Comparison of ENCODE assay signal across 21 cellular contexts in the genomic region with DNA sequence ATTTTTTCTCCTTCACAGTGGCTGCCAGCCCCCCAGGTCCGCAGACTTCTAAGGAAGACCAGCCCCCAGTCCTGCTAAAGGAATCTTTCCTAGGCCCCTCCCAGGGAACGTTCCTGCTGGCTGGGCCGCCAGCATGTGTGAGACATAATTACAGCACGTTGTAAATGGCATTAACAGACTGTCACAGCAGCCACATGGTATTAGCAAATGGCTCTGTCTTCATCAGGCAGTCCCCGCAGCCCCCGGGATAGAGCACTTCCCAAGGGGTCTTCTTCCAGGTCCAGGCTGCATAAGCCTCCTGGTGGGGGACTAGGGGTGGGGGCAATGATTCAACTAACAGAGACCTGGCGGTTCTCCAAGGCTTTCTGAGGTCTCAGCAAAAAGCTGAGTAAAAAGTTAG. TPM values are rescaled to one million over a fixed set of nuclear protein-coding genes. Genes with fewer than 3 reads are reported as not detected.
DNase-seq lines count a peak whose midpoint lies in the region; TF ChIP-seq lines count a peak whose summit lies in the region.
"Had no signal": no experiment of that assay in that cellular context is flagged by ENCODE, and none has a peak within 500 bp of the region (broad histone marks: within the 10 kb centered on the region; RNA-seq: fewer than 3 reads in every experiment).

No MANE protein-coding gene starts in this region.

- no peaks in the 10 kb centered on the region for H3K9me3 ChIP-seq in neural cell (ENCODE audit: low read length)
- H3K9me3 ChIP-seq: Caco-2, testis had no signal

- H3K27me3 Mint-ChIP-seq in CD14-positive monocyte (ENCODE audit: low read depth in 3 of 3) = peaks cover 8 to 23% (median 14%) of the 10 kb centered on the region in 3 donors

- H3K79me2 ChIP-seq in neural cell (replicated peaks; ENCODE audit: insufficient read depth, low read length) = no peaks in the 10 kb centered on the region

- H4K20me1 ChIP-seq in neural cell (ENCODE audit: insufficient read depth) = no peaks in the 10 kb centered on the region

- H3K27ac ChIP-seq in neural cell (ENCODE audit: low read length) = no peak overlapping the region

- TF ChIP-seq CTCF in CD14-positive monocyte (IDR thresholded peaks at IDR 0.05) = no peak
- TF ChIP-seq CTCF in neural cell (IDR thresholded peaks at IDR 0.05; ENCODE audit: poor library complexity, severe bottlenecking) = no peak

- no peaks in the 10 kb centered on the region for H3K36me3 ChIP-seq in neural cell (ENCODE audit: insufficient read depth, low read length)

- H3K36me3 Mint-ChIP-seq in CD14-positive monocyte = no peaks in the 10 kb centered on the region
- H3K36me3 Mint-ChIP-seq: activated naive CD4-positive, alpha-beta T cell treated with anti-CD3 and anti-CD28 coated beads, Interleukin-2, amount 10 ng/mL, durations not matched to agents 7 days and 5 days; stimulated activated effector memory CD8-positive, alpha-beta T cell treated with anti-CD3 and anti-CD28 coated beads, Interleukin-12 subunit alpha, Interleukin-12 subunit beta, amount 100 ng/mL, for 72 hours had no signal

- no peak overlapping the region for H3K4me3 Mint-ChIP-seq in CD14-positive monocyte
- H3K4me3 Mint-ChIP-seq: activated naive CD4-positive, alpha-beta T cell treated with anti-CD3 and anti-CD28 coated beads, Interleukin-2, amount 10 ng/mL, durations not matched to agents 7 days and 5 days; effector memory CD8-positive, alpha-beta T cell; stimulated activated effector memory CD8-positive, alpha-beta T cell treated with anti-CD3 and anti-CD28 coated beads, Interleukin-12 subunit alpha, Interleukin-12 subunit beta, amount 100 ng/mL, for 72 hours had no signal

- H3K9ac ChIP-seq in neural cell (ENCODE audit: low read length) = no peak overlapping the region

- no peaks in the 10 kb centered on the region for H3F3A ChIP-seq in neural cell (ENCODE audit: insufficient read depth, low read length, poor library complexity, severe bottlenecking)

- no peak for TF ChIP-seq RAD21 in neural cell (conservative IDR thresholded peaks at IDR 0.05)

- peak overlapping the region; percentile 46 for H3K4me3 ChIP-seq in neural cell (ENCODE audit: low read length)
- H3K4me3 ChIP-seq: testis had no signal

- H3K9me3 Mint-ChIP-seq in CD14-positive monocyte = peaks cover 0 to 2% (median 0%) of the 10 kb centered on the region in 7 donors
- H3K9me3 Mint-ChIP-seq: activated naive CD4-positive, alpha-beta T cell treated with anti-CD3 and anti-CD28 coated beads, Interleukin-2, amount 10 ng/mL, durations not matched to agents 7 days and 5 days; effector memory CD8-positive, alpha-beta T cell; stimulated activated effector memory CD8-positive, alpha-beta T cell treated with anti-CD3 and anti-CD28 coated beads, Interleukin-12 subunit alpha, Interleukin-12 subunit beta, amount 100 ng/mL, for 72 hours had no signal

- intact Hi-C loops in CD14-positive monocyte (cut with micrococcal nuclease) = no loop called here

- peak; percentile 14 for DNase-seq in CD14-positive monocyte (ENCODE audit: low spot score)
- DNase-seq in NCI-H2081 (lab: John Stamatoyannopoulos, UW) = peak; percentile 46 to 85
- DNase-seq in SK-N-DZ (ENCODE audit: low spot score) = peak; percentile 49
- no peak for DNase-seq in cerebellar cortex (ENCODE audit: low spot score)
- DNase-seq in activated T-cell treated with anti-CD3 and anti-CD28 coated beads for 4 hours = no peak
- DNase-seq in hepatic stellate cell (ENCODE audit: low spot score) = no peak
- DNase-seq: activated CD4-positive, alpha-beta T cell treated with anti-CD3 and anti-CD28 coated beads, Interleukin-2, amount 50 U/mL, for 48 hours; activated naive CD4-positive, alpha-beta T cell treated with anti-CD3 and anti-CD28 coated beads, Interleukin-2, amount 10 ng/mL, durations not matched to agents 7 days and 5 days; activated T-cell treated with anti-CD3 and anti-CD28 coated beads, Interleukin-2, amount 50 U/mL, for 1 hour; aorta; Caco-2; cerebellar nuclear complex; effector memory CD8-positive, alpha-beta T cell; GOT3; NCI-H1092 treated with DMSO at 0.1 percent for 48 hours; NCI-H510A; OCI-M1; SHP77 treated with DMSO at 0.1 percent for 48 hours had no signal

- peak; percentile 20 for TF ChIP-seq EP300 in neural cell (conservative IDR thresholded peaks at IDR 0.05; ENCODE audit: poor library complexity, severe bottlenecking)

- H3K4me2 ChIP-seq in neural cell (ENCODE audit: low read length) = peak overlapping the region; percentile 33

- H3K27me3 ChIP-seq in neural cell (ENCODE audit: insufficient read depth, low read depth, low read length) = no peaks in the 10 kb centered on the region
- H3K27me3 ChIP-seq: testis had no signal

- H2AFZ ChIP-seq in neural cell (ENCODE audit: low read depth, low read length) = no peak overlapping the region

- H3K9me2 ChIP-seq in neural cell (ENCODE audit: insufficient read depth, low read length) = no peaks in the 10 kb centered on the region

- H3K4me1 Mint-ChIP-seq in CD14-positive monocyte = peaks cover 7% of the 10 kb centered on the region
- H3K4me1 Mint-ChIP-seq: activated naive CD4-positive, alpha-beta T cell treated with anti-CD3 and anti-CD28 coated beads, Interleukin-2, amount 10 ng/mL, durations not matched to agents 7 days and 5 days; stimulated activated effector memory CD8-positive, alpha-beta T cell treated with anti-CD3 and anti-CD28 coated beads, Interleukin-12 subunit alpha, Interleukin-12 subunit beta, amount 100 ng/mL, for 72 hours had no signal

- H3K27ac Mint-ChIP-seq in CD14-positive monocyte = no peak overlapping the region
- H3K27ac Mint-ChIP-seq: activated naive CD4-positive, alpha-beta T cell treated with anti-CD3 and anti-CD28 coated beads, Interleukin-2, amount 10 ng/mL, durations not matched to agents 7 days and 5 days; effector memory CD8-positive, alpha-beta T cell; stimulated activated effector memory CD8-positive, alpha-beta T cell treated with anti-CD3 and anti-CD28 coated beads, Interleukin-12 subunit alpha, Interleukin-12 subunit beta, amount 100 ng/mL, for 72 hours had no signal

TF ChIP-seq in neural cell, 6 proteins besides CTCF, POLR2A, EP300 and RAD21:
- TF ChIP-seq TAF1 (IDR thresholded peaks at IDR 0.05; ENCODE audit: low read depth) (no peak), EZH2 (IDR thresholded peaks at IDR 0.05; ENCODE audit: borderline replicate concordance, insufficient read depth, low read length, poor library complexity, severe bottlenecking) (no peak), MXI1 (conservative IDR thresholded peaks at IDR 0.05; ENCODE audit: poor library complexity, severe bottlenecking) (peak; percentile 52)

RNA-seq across cellular contexts. Expression of a gene that starts 34.9 kb away (rescaled TPM):
- polyA plus RNA-seq in CD14-positive monocyte (not detected), neural cell (6.4 and 8.5 TPM in 2 replicates)
- polyA plus RNA-seq in SK-N-DZ (2014; cell fraction: cytosol; rRNA removed) = 17.5 and 18.1 TPM in 2 replicates
- polyA plus RNA-seq in SK-N-DZ (2014; cell fraction: nucleus; rRNA removed) = 7.0 and 7.4 TPM in 2 replicates
- 14.9 and 15.6 TPM in 2 replicates for polyA minus RNA-seq in neural cell

Comparison
In these comparisons a context has a peak if more than half of its experiments do, and no peak if none do; other contexts are left out.
1. DNase-seq: peak in CD14-positive monocyte (single experiment), NCI-H2081 (2 of 2) and SK-N-DZ (single experiment); none in cerebellar cortex (single experiment), activated T-cell treated with anti-CD3 and anti-CD28 coated beads for 4 hours (single experiment) and hepatic stellate cell (single experiment).